Comparison of ENCODE assay signal across 8 cellular contexts in genomic region chr14:103385153-103385993, GRCh38. TPM values are rescaled to one million over a fixed set of nuclear protein-coding genes. Genes with fewer than 3 reads are reported as not detected.
DNase-seq lines count a peak whose midpoint lies in the region; ATAC-seq and TF ChIP-seq lines count a peak whose summit lies in the region.

MARK3 (plus strand) TSS chr14:103385415; CDS start chr14:103386030, 615 bp downstream.

- peaks cover 8 to 55% (median 44%) of the 10 kb centered on the region in 3 donors for H3K4me1 Mint-ChIP-seq in naive B cell
- peaks cover 53% of the 10 kb centered on the region for H3K4me1 Mint-ChIP-seq in stimulated activated memory B cell treated with anti-CD40 and anti-IgM and Interleukin-4, amounts not matched to agents 10 μg/mL and 1 μg/mL and 100 μg/mL, for 72 hours

- ATAC-seq in naive B cell (ENCODE audit: low read depth in 2 of 2), result peak; percentile 90 to 91
- ATAC-seq in stimulated activated memory B cell treated with anti-CD40 and anti-IgM and Interleukin-4, amounts not matched to agents 10 μg/mL and 1 μg/mL and 100 μg/mL, for 72 hours, result peak; percentile 98

- peak within 1 kb of the TSS; percentile 90 to 98 (median 96) for H3K4me3 Mint-ChIP-seq in naive B cell
- peak within 1 kb of the TSS; percentile 96 for H3K4me3 Mint-ChIP-seq in stimulated activated memory B cell treated with anti-CD40 and anti-IgM and Interleukin-4, amounts not matched to agents 10 μg/mL and 1 μg/mL and 100 μg/mL, for 72 hours

- DNase-seq in EL, result peak; percentile 97
- DNase-seq in GOT3 (lab: John Stamatoyannopoulos, UW), result peak; percentile 76
- peak; percentile 95 for DNase-seq in RPMI8226
- DNase-seq in activated T-helper 1 cell treated with anti-CD3 and anti-CD28 coated beads, Interleukin-2, amount 50 U/mL, for 16 hours (ENCODE audit: low read depth in 1 of 2, low spot score in 1 of 2), result peak; percentile 86 to 96
- peak; percentile 96 for DNase-seq in fibroblast of gingiva (ENCODE audit: low read depth)
- DNase-seq in naive B cell, result peak; percentile 98

- H3K9me3 Mint-ChIP-seq in naive B cell, result peaks cover 0 to 2% (median 0%) of the 10 kb centered on the region in 7 donors
- no peaks in the 10 kb centered on the region for H3K9me3 Mint-ChIP-seq in stimulated activated memory B cell treated with anti-CD40 and anti-IgM and Interleukin-4, amounts not matched to agents 10 μg/mL and 1 μg/mL and 100 μg/mL, for 72 hours

- TF ChIP-seq CTCF in LNCAP (IDR thresholded peaks at IDR 0.05), result peak; percentile 35; the same call in 1 of the 2 replicates

- H3K36me3 Mint-ChIP-seq in naive B cell, result no peaks in the 10 kb centered on the region
- no peaks in the 10 kb centered on the region for H3K36me3 Mint-ChIP-seq in stimulated activated memory B cell treated with anti-CD40 and anti-IgM and Interleukin-4, amounts not matched to agents 10 μg/mL and 1 μg/mL and 100 μg/mL, for 72 hours

- peak within 1 kb of the TSS; percentile 89 to 98 (median 93) for H3K27ac Mint-ChIP-seq in naive B cell
- H3K27ac Mint-ChIP-seq in stimulated activated memory B cell treated with anti-CD40 and anti-IgM and Interleukin-4, amounts not matched to agents 10 μg/mL and 1 μg/mL and 100 μg/mL, for 72 hours, result peak within 1 kb of the TSS; percentile 95

- H3K27me3 Mint-ChIP-seq in naive B cell, result peaks cover 0 to 26% (median 8%) of the 10 kb centered on the region in 3 donors
- peaks cover 27% of the 10 kb centered on the region for H3K27me3 Mint-ChIP-seq in stimulated activated memory B cell treated with anti-CD40 and anti-IgM and Interleukin-4, amounts not matched to agents 10 μg/mL and 1 μg/mL and 100 μg/mL, for 72 hours

RNA-seq across cellular contexts. Expression of gene MARK3, which starts in this region (rescaled TPM):
- 10 to 100 TPM; 31.4 to 61.4 (median 34.6) TPM for polyA plus RNA-seq in naive B cell (ENCODE audit: low read depth in 6 of 6)

Comparison
In these comparisons a context has a peak if more than half of its experiments do, and no peak if none do; other contexts are left out.
1. Peak in every context shown above with its lines: DNase-seq and ATAC-seq.